In the genomic region with DNA sequence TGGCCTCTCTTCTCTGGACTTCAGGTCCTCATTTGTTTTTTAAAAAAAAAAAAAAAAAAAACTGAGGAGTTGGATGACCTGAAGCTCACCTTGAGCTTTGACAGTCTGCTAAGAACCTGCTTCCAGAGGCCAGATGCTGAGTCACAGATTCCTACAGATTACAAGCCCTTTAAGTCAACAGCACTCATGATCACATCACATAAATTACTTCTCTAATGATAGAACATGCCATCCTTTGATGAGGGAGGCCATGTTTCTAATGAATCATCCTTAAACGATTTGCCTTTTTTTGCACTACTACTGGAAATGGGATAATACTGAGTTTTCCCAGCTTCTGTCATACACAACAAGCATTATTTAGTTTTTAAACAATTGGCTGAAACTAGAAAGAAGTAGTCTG, we compare ENCODE assay signal across 14 cellular contexts. TPM values are rescaled to one million over a fixed set of nuclear protein-coding genes. Genes with fewer than 3 reads are reported as not detected.
A peak's percentile ranks its signal among the peaks of the same experiment; 100 is the strongest.
DNase-seq lines count a peak whose midpoint lies in the region; ATAC-seq and TF ChIP-seq lines count a peak whose summit lies in the region.
"Had no signal": no experiment of that assay in that cellular context is flagged by ENCODE, and none has a peak within 500 bp of the region (broad histone marks: within the 10 kb centered on the region; RNA-seq: fewer than 3 reads in every experiment).

No MANE protein-coding gene starts in this region.

- no peak overlapping the region for H3K9ac ChIP-seq in HUES48 (ENCODE audit: low read depth, low read length)

- H3K27me3 ChIP-seq in HUES48 (ENCODE audit: control insufficient read depth, insufficient read depth, low read length) (no peaks in the 10 kb centered on the region), lung (ENCODE audit: control insufficient read depth, insufficient read depth) (no peaks in the 10 kb centered on the region)
- H3K27me3 ChIP-seq: cardiac muscle cell had no signal

- H3K36me3 ChIP-seq in HUES48 (ENCODE audit: control insufficient read depth, insufficient read depth, low read length) = no peaks in the 10 kb centered on the region
- no peaks in the 10 kb centered on the region for H3K36me3 ChIP-seq in lung (ENCODE audit: control insufficient read depth in 2 of 2, insufficient read depth in 2 of 2, low read length in 2 of 2)
- H3K36me3 ChIP-seq: cardiac muscle cell had no signal

- H3K4me3 ChIP-seq in HUES48 (ENCODE audit: low read depth, low read length) = no peak overlapping the region
- no peak overlapping the region for H3K4me3 ChIP-seq in astrocyte of the spinal cord (ENCODE audit: low read depth, low read length)
- H3K4me3 ChIP-seq in lung = no peak overlapping the region
- H3K4me3 ChIP-seq: cardiac muscle cell had no signal

- H3K9me3 ChIP-seq in HUES48 (ENCODE audit: control insufficient read depth, insufficient read depth, low read length) = no peaks in the 10 kb centered on the region
- H3K9me3 ChIP-seq in lung (ENCODE audit: control insufficient read depth in 2 of 2, insufficient read depth in 1 of 2, low read length in 1 of 2) = no peaks in the 10 kb centered on the region

- TF ChIP-seq CTCF in astrocyte of the spinal cord (IDR thresholded peaks at IDR 0.05; ENCODE audit: low read depth, low read length) (no peak), lung (IDR thresholded peaks at IDR 0.05; ENCODE audit: control extremely low read depth, extremely low read depth) (no peak)

- H3K4me1 ChIP-seq in HUES48 (ENCODE audit: control insufficient read depth, insufficient read depth, low read length) (peaks cover 36% of the 10 kb centered on the region), lung (ENCODE audit: control insufficient read depth in 2 of 2, insufficient read depth in 2 of 2, low read length in 2 of 2) (peaks cover 0 to 18% of the 10 kb centered on the region in 2 donors)

- DNase-seq in Caki2 (ENCODE audit: low read depth) = peak; percentile 84
- peak; percentile 76 for DNase-seq in astrocyte of the spinal cord (ENCODE audit: low read depth, low spot score)
- no peak for DNase-seq in lung (ENCODE audit: low spot score)
- no peak for DNase-seq in ecto neural progenitor cell (ENCODE audit: low spot score)
- DNase-seq: activated CD4-positive, alpha-beta memory T cell treated with anti-CD3 and anti-CD28 coated beads for 36 hours; DMS153; left cardiac atrium; NK-92 treated with Interleukin-12 subunit alpha and Interleukin-12 subunit beta, amount 100 ng/mL, for 24 hours; stimulated activated CD4-positive, alpha-beta T cell treated with anti-CD3 and anti-CD28 coated beads, Interleukin-2, amount 100 ng/mL, for 24 hours had no signal

- ATAC-seq in lung (ENCODE audit: insufficient read depth, low FRiP score) (peak; percentile 6), HG02973 (IDR thresholded peaks at IDR 0.05; ENCODE audit: unreplicated experiment) (no peak), HG03439 (IDR thresholded peaks at IDR 0.05; ENCODE audit: unreplicated experiment) (no peak), HG03432 (IDR thresholded peaks at IDR 0.05; ENCODE audit: unreplicated experiment) (no peak)

- peak overlapping the region; percentile 36 for H3K27ac ChIP-seq in HUES48 (ENCODE audit: low read depth, low read length)
- H3K27ac ChIP-seq in lung (ENCODE audit: low read depth in 1 of 2, low read length in 1 of 2) = peak overlapping the region in 1 of 2 donors; percentile 72
- H3K27ac ChIP-seq: cardiac muscle cell had no signal

- WGBS in lung, 2 donors = 52 to 56% methylated on average over 1 of the region's 1 CpG

- in situ Hi-C loops in Caki2 (cut with HindIII; ENCODE audit: low pct_unique_long_range_greater_than_20kb, low sequenced_read_pairs) (no loop called here), astrocyte of the spinal cord (cut with HindIII; ENCODE audit: low sequenced_read_pairs) (no loop called here)

RNA-seq across cellular contexts. Expression of gene MYOT, which starts 34.2 kb away (rescaled TPM):
- not detected in 2 replicates for total RNA-seq in Caki2 (2014; rRNA removed; shearing (Covaris generic); ENCODE audit: low replicate concordance)
- under 1 TPM; 0.48 to 0.61 TPM for total RNA-seq in lung
- polyA plus RNA-seq in lung = under 1 TPM in 1 of 2 donors, not detected in 1; 0.44 TPM
- total RNA-seq: activated CD4-positive, alpha-beta memory T cell treated with anti-CD3 and anti-CD28 coated beads for 36 hours; cardiac muscle cell had no signal
- polyA plus RNA-seq: cardiac muscle cell had no signal

RNA-seq across cellular contexts. Expression of gene PKD2L2, which starts 55.8 kb away (rescaled TPM):
- total RNA-seq in Caki2 (2014; rRNA removed; shearing (Covaris generic); ENCODE audit: low replicate concordance) = not detected in 2 replicates
- not detected for total RNA-seq in lung
- under 1 TPM in 1 of 2 donors, not detected in 1; 0.05 TPM for polyA plus RNA-seq in lung
- total RNA-seq: activated CD4-positive, alpha-beta memory T cell treated with anti-CD3 and anti-CD28 coated beads for 36 hours; cardiac muscle cell had no signal
- polyA plus RNA-seq: cardiac muscle cell had no signal

Comparison
In these comparisons a context has a peak if more than half of its experiments do, and no peak if none do; other contexts are left out.
1. DNase-seq: peak in Caki2 (single experiment) and astrocyte of the spinal cord (single experiment); none in lung (single experiment) and ecto neural progenitor cell (single experiment).